In the genomic region with DNA sequence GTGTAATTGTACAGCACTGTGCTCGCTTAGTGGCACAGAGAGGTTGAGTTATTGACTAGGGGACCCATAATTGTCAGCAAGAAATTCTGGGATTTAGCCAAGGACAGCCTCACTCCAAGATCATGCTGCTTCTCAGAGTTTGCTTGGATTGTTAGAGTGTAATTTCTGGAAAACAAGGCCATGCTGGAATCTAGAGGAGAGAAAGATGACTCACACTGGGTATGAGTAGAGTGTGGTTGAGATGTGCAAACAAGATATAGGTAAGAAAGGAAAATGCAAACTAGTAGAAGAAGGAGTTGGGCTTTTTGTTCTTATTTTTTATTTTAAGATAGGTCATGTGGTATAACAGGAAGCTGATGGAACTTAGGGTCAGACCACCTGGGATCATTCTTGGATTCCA, we compare ENCODE assay signal across 32 cellular contexts.
"Had no signal": no experiment of that assay in that cellular context is flagged by ENCODE, and none has a peak within 500 bp of the region (broad histone marks: within the 10 kb centered on the region; RNA-seq: fewer than 3 reads in every experiment).

No MANE protein-coding gene starts in this region.

- ATAC-seq: activated CD4-positive, CD25-positive, alpha-beta regulatory T cell treated with anti-CD3 and anti-CD28 coated beads, Interleukin-2, amount 50 U/mL, for 24 hours; activated CD8-positive, alpha-beta T cell treated with anti-CD3 and anti-CD28 coated beads for 36 hours; activated naive CD4-positive, alpha-beta T cell treated with anti-CD3 and anti-CD28 coated beads, Interleukin-2, amount 50 U/mL, for 72 hours; activated T-cell treated with anti-CD3 and anti-CD28 coated beads, Interleukin-2, amount 50 U/mL, for 4 hours; effector memory CD8-positive, alpha-beta T cell; esophagus mucosa; gastrocnemius medialis; heart left ventricle; T-helper 17 cell had no signal

- H3K4me1 ChIP-seq: gastrocnemius medialis, heart left ventricle had no signal

- DNase-seq: activated B cell treated with CpG ODN at 0.5 μM for 24 hours; activated CD4-positive, alpha-beta T cell treated with anti-CD3 and anti-CD28 coated beads for 48 hours; activated CD4-positive, alpha-beta T cell treated with anti-CD3 and anti-CD28 coated beads, Interleukin-2, amount 50 U/mL, for 1 hour; activated CD4-positive, alpha-beta T cell treated with anti-CD3 and anti-CD28 coated beads, Interleukin-2, amount 50 U/mL, for 48 hours; activated CD8-positive, alpha-beta memory T cell treated with anti-CD3 and anti-CD28 coated beads for 24 hours; activated CD8-positive, alpha-beta T cell treated with anti-CD3 and anti-CD28 coated beads for 36 hours; activated effector memory CD4-positive, alpha-beta T cell treated with anti-CD3 and anti-CD28 coated beads, Interleukin-2, amount 50 U/mL, for 16 hours; activated naive CD4-positive, alpha-beta T cell treated with anti-CD3 and anti-CD28 coated beads, Interleukin-2, amount 10 ng/mL, durations not matched to agents 7 days and 5 days; activated naive CD8-positive, alpha-beta T cell treated with anti-CD3 and anti-CD28 coated beads, Interleukin-2, amount 10 ng/mL, durations not matched to agents 7 days and 5 days; activated T-cell treated with anti-CD3 and anti-CD28 coated beads, Interleukin-2, amount 50 U/mL, for 4 hours; anterior cingulate cortex; brain microvascular endothelial cell; caudate nucleus; cortex of kidney; dermis blood vessel endothelial cell; effector CD4-positive, alpha-beta T cell; effector memory CD8-positive, alpha-beta T cell; foreskin fibroblast; gastrocnemius medialis; glutamatergic neuron; heart left ventricle; T-helper 1 cell; T-helper 17 cell; T1000; WERI-Rb-1 had no signal

- H3K36me3 Mint-ChIP-seq: activated naive CD4-positive, alpha-beta T cell treated with anti-CD3 and anti-CD28 coated beads, Interleukin-2, amount 10 ng/mL, durations not matched to agents 7 days and 5 days; activated naive CD4-positive, alpha-beta T cell treated with anti-CD3 and anti-CD28 coated beads, Interleukin-2, amount 50 U/mL, for 72 hours; activated naive CD8-positive, alpha-beta T cell treated with anti-CD3 and anti-CD28 coated beads, Interleukin-2, amount 10 ng/mL, durations not matched to agents 7 days and 5 days had no signal

- H3K4me1 Mint-ChIP-seq: activated B cell treated with CpG ODN at 0.5 μM for 24 hours; activated naive CD4-positive, alpha-beta T cell treated with anti-CD3 and anti-CD28 coated beads, Interleukin-2, amount 10 ng/mL, durations not matched to agents 7 days and 5 days; activated naive CD8-positive, alpha-beta T cell treated with anti-CD3 and anti-CD28 coated beads, Interleukin-2, amount 10 ng/mL, durations not matched to agents 7 days and 5 days; T-helper 17 cell had no signal

- H3K27me3 ChIP-seq: brain microvascular endothelial cell, gastrocnemius medialis, heart left ventricle had no signal

- FAIRE-seq: astrocyte, colon had no signal

- H3K27ac ChIP-seq: brain microvascular endothelial cell, gastrocnemius medialis, heart left ventricle, WERI-Rb-1 had no signal

- H3K27me3 Mint-ChIP-seq: activated B cell treated with CpG ODN at 0.5 μM for 24 hours; activated CD8-positive, alpha-beta T cell treated with anti-CD3 and anti-CD28 coated beads for 36 hours; effector memory CD8-positive, alpha-beta T cell; T-helper 17 cell had no signal

- H3K9me3 ChIP-seq: gastrocnemius medialis, heart left ventricle had no signal

- H3K27ac Mint-ChIP-seq: activated B cell treated with CpG ODN at 0.5 μM for 24 hours; activated CD8-positive, alpha-beta T cell treated with anti-CD3 and anti-CD28 coated beads for 36 hours; activated naive CD4-positive, alpha-beta T cell treated with anti-CD3 and anti-CD28 coated beads, Interleukin-2, amount 10 ng/mL, durations not matched to agents 7 days and 5 days; activated naive CD4-positive, alpha-beta T cell treated with anti-CD3 and anti-CD28 coated beads, Interleukin-2, amount 50 U/mL, for 72 hours; activated naive CD8-positive, alpha-beta T cell treated with anti-CD3 and anti-CD28 coated beads, Interleukin-2, amount 10 ng/mL, durations not matched to agents 7 days and 5 days; activated T-helper 2 cell treated with anti-CD3 and anti-CD28 coated beads, Interferon-gamma antibody, Interleukin-2, Interleukin-4, amounts not matched to agents 10 μg/mL and 5 μg/mL and 100 μg/mL, durations not matched to agents 14 hours and 24 hours and 36 hours; effector memory CD8-positive, alpha-beta T cell; T-helper 17 cell; T-helper 2 cell treated with Interferon-gamma antibody and Interleukin-4, amounts not matched to agents 5 μg/mL and 100 μg/mL, for 36 hours had no signal

- H3K36me3 ChIP-seq: brain microvascular endothelial cell, gastrocnemius medialis, heart left ventricle, WERI-Rb-1 had no signal

- H3K4me3 Mint-ChIP-seq: activated B cell treated with CpG ODN at 0.5 μM for 24 hours; activated CD8-positive, alpha-beta T cell treated with anti-CD3 and anti-CD28 coated beads for 36 hours; activated naive CD4-positive, alpha-beta T cell treated with anti-CD3 and anti-CD28 coated beads, Interleukin-2, amount 10 ng/mL, durations not matched to agents 7 days and 5 days; activated naive CD8-positive, alpha-beta T cell treated with anti-CD3 and anti-CD28 coated beads, Interleukin-2, amount 10 ng/mL, durations not matched to agents 7 days and 5 days; activated T-cell treated with anti-CD3 and anti-CD28 coated beads, Interleukin-2, amount 50 U/mL, for 4 hours; effector memory CD8-positive, alpha-beta T cell; T-helper 17 cell; T-helper 2 cell treated with Interferon-gamma antibody and Interleukin-4, amounts not matched to agents 5 μg/mL and 100 μg/mL, for 36 hours had no signal

- H3K4me3 ChIP-seq: gastrocnemius medialis, heart left ventricle had no signal

- H3K9me3 Mint-ChIP-seq: activated B cell treated with CpG ODN at 0.5 μM for 24 hours; activated CD8-positive, alpha-beta T cell treated with anti-CD3 and anti-CD28 coated beads for 36 hours; activated naive CD4-positive, alpha-beta T cell treated with anti-CD3 and anti-CD28 coated beads, Interleukin-2, amount 10 ng/mL, durations not matched to agents 7 days and 5 days; activated naive CD4-positive, alpha-beta T cell treated with anti-CD3 and anti-CD28 coated beads, Interleukin-2, amount 50 U/mL, for 72 hours; activated naive CD8-positive, alpha-beta T cell treated with anti-CD3 and anti-CD28 coated beads, Interleukin-2, amount 10 ng/mL, durations not matched to agents 7 days and 5 days; activated T-cell treated with anti-CD3 and anti-CD28 coated beads, Interleukin-2, amount 50 U/mL, for 4 hours; activated T-helper 2 cell treated with anti-CD3 and anti-CD28 coated beads, Interferon-gamma antibody, Interleukin-2, Interleukin-4, amounts not matched to agents 10 μg/mL and 5 μg/mL and 100 μg/mL, durations not matched to agents 14 hours and 24 hours and 36 hours; effector memory CD8-positive, alpha-beta T cell; T-helper 2 cell treated with Interferon-gamma antibody and Interleukin-4, amounts not matched to agents 5 μg/mL and 100 μg/mL, for 36 hours had no signal
